Comparison of ENCODE assay signal across 26 cellular contexts in the genomic region with DNA sequence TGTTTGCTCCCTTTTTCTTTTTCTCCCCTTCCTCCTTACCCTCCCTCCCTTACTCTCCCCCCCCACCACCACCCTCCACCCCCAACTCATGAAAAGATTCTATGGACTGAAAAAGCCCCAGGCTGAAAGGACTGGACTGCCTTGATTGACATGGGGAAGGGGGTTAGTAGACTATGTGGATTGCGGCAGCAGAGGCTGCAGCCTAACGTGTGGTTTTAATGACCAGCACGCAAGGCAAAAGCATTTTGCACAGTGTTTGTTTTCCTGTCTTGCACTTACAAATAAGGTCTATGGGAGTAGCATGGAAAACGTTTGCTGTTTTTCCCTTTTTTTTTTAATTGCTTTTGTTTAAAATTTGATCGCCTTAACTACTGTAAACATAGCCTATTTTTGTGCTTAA. TPM values are rescaled to one million over a fixed set of nuclear protein-coding genes. Genes with fewer than 3 reads are reported as not detected.
DNase-seq lines count a peak whose midpoint lies in the region; ATAC-seq and TF ChIP-seq lines count a peak whose summit lies in the region.
"Had no signal": no experiment of that assay in that cellular context is flagged by ENCODE, and none has a peak within 500 bp of the region (broad histone marks: within the 10 kb centered on the region; RNA-seq: fewer than 3 reads in every experiment).

No MANE protein-coding gene starts in this region.

- no peak for ATAC-seq in CD4-positive, alpha-beta T cell (ENCODE audit: poor library complexity)
- no peak for ATAC-seq in naive thymus-derived CD4-positive, alpha-beta T cell
- no peak for ATAC-seq in activated CD4-positive, CD25-positive, alpha-beta regulatory T cell treated with anti-CD3 and anti-CD28 coated beads, Interleukin-2, amount 50 U/mL, for 24 hours
- ATAC-seq: K562, left cardiac atrium, Panc1, psoas muscle, T-helper 17 cell had no signal

- POLR2A ChIA-PET in CD4-positive, alpha-beta T cell (lab: Charles Lee): interaction anchor here (0.9 to 13.3 kb wide), 2 partner anchors 7 to 20 kb away, joined by 3 to 283 read pairs; no protein-coding TSS in a partner anchor
- POLR2A ChIA-PET in naive thymus-derived CD4-positive, alpha-beta T cell (lab: Charles Lee): interaction anchor here (0.7 to 1.5 kb wide), 3 partner anchors 9 to 204 kb away, joined by 3 to 5 read pairs (median 3); no protein-coding TSS in a partner anchor

- H3K9me3 Mint-ChIP-seq in CD4-positive, alpha-beta T cell: no peaks in the 10 kb centered on the region
- H3K9me3 Mint-ChIP-seq in naive thymus-derived CD4-positive, alpha-beta T cell: peaks cover 0 to 1% (median 0%) of the 10 kb centered on the region in 11 donors
- H3K9me3 Mint-ChIP-seq: CD4-positive, alpha-beta memory T cell; nephron progenitor cell had no signal

- H3K4me1 Mint-ChIP-seq in CD4-positive, alpha-beta T cell (ENCODE audit: low read depth): peaks cover 23% of the 10 kb centered on the region
- H3K4me1 Mint-ChIP-seq in naive thymus-derived CD4-positive, alpha-beta T cell: peaks cover 0 to 29% (median 6%) of the 10 kb centered on the region in 7 donors

- H3K36me3 Mint-ChIP-seq in CD4-positive, alpha-beta T cell (ENCODE audit: low read depth): peaks cover 25% of the 10 kb centered on the region
- peaks cover 0 to 4% (median 0%) of the 10 kb centered on the region in 5 donors for H3K36me3 Mint-ChIP-seq in naive thymus-derived CD4-positive, alpha-beta T cell

- H3K36me3 ChIP-seq in naive thymus-derived CD4-positive, alpha-beta T cell (ENCODE audit: control insufficient read depth in 2 of 3, insufficient read depth in 3 of 3, low read length in 3 of 3): peaks cover 0 to 16% (median 0%) of the 10 kb centered on the region in 3 experiments
- H3K36me3 ChIP-seq in vagina: peaks cover 0 to 13% of the 10 kb centered on the region in 2 donors

- H3K4me1 ChIP-seq in naive thymus-derived CD4-positive, alpha-beta T cell (ENCODE audit: control insufficient read depth in 2 of 2, insufficient read depth in 2 of 2, low read length in 2 of 2): no peaks in the 10 kb centered on the region
- peaks cover 22% of the 10 kb centered on the region for H3K4me1 ChIP-seq in vagina

- no peak for TF ChIP-seq CTCF in CD4-positive, alpha-beta T cell (IDR thresholded peaks at IDR 0.05)
- no peak for TF ChIP-seq CTCF in vagina (IDR thresholded peaks at IDR 0.05)

- H3K27ac Mint-ChIP-seq in CD4-positive, alpha-beta T cell: peak overlapping the region; percentile 19
- H3K27ac Mint-ChIP-seq in naive thymus-derived CD4-positive, alpha-beta T cell: peak overlapping the region in 5 of 9 donors; percentile 37 to 70 (median 62)
- H3K27ac Mint-ChIP-seq: nephron progenitor cell, T-helper 17 cell had no signal

- H3K27ac ChIP-seq in CD4-positive, alpha-beta T cell (ENCODE audit: low read depth, low read length): no peak overlapping the region
- peak overlapping the region; percentile 19 for H3K27ac ChIP-seq in naive thymus-derived CD4-positive, alpha-beta T cell (ENCODE audit: low read depth, low read length)
- H3K27ac ChIP-seq in vagina: no peak overlapping the region
- H3K27ac ChIP-seq: brain microvascular endothelial cell, psoas muscle, testis had no signal

- H3K9me3 ChIP-seq in CD4-positive, alpha-beta T cell (ENCODE audit: control insufficient read depth, low read length): no peaks in the 10 kb centered on the region
- H3K9me3 ChIP-seq in naive thymus-derived CD4-positive, alpha-beta T cell (ENCODE audit: control insufficient read depth in 2 of 3, low read length in 3 of 3): no peaks in the 10 kb centered on the region
- H3K9me3 ChIP-seq in vagina: no peaks in the 10 kb centered on the region
- H3K9me3 ChIP-seq: psoas muscle, testis had no signal

- H3K4me3 Mint-ChIP-seq in CD4-positive, alpha-beta T cell: no peak overlapping the region
- no peak overlapping the region for H3K4me3 Mint-ChIP-seq in naive thymus-derived CD4-positive, alpha-beta T cell
- H3K4me3 Mint-ChIP-seq: CD4-positive, alpha-beta memory T cell; nephron progenitor cell; T-helper 17 cell had no signal

- CTCF ChIA-PET in CD4-positive, alpha-beta T cell (lab: Charles Lee): no interaction called here
- CTCF ChIA-PET in naive thymus-derived CD4-positive, alpha-beta T cell (lab: Charles Lee): interaction anchor here (0.7 kb wide), 1 partner anchor 55 kb away, joined by 5 read pairs; no protein-coding TSS in a partner anchor

- no peaks in the 10 kb centered on the region for H3K27me3 ChIP-seq in CD4-positive, alpha-beta T cell (ENCODE audit: control insufficient read depth, insufficient read depth, low read length)
- no peaks in the 10 kb centered on the region for H3K27me3 ChIP-seq in naive thymus-derived CD4-positive, alpha-beta T cell (ENCODE audit: control insufficient read depth in 2 of 2, insufficient read depth in 2 of 2, low read length in 2 of 2)
- no peaks in the 10 kb centered on the region for H3K27me3 ChIP-seq in vagina
- H3K27me3 ChIP-seq: brain microvascular endothelial cell, testis had no signal

- H3K27me3 Mint-ChIP-seq in CD4-positive, alpha-beta T cell: no peaks in the 10 kb centered on the region
- peaks cover 0 to 5% (median 0%) of the 10 kb centered on the region in 5 donors for H3K27me3 Mint-ChIP-seq in naive thymus-derived CD4-positive, alpha-beta T cell
- H3K27me3 Mint-ChIP-seq: CD4-positive, alpha-beta memory T cell; T-helper 17 cell had no signal

- DNase-seq in CD4-positive, alpha-beta T cell: no peak
- DNase-seq in NCI-H446 treated with DMSO at 0.1 percent for 48 hours (lab: John Stamatoyannopoulos, UW): peak; percentile 57
- peak; percentile 46 for DNase-seq in cerebellar cortex (ENCODE audit: low spot score)
- no peak for DNase-seq in naive thymus-derived CD4-positive, alpha-beta T cell
- no peak for DNase-seq in vagina (ENCODE audit: extremely low spot score in 2 of 2)
- DNase-seq in DMS79 (lab: John Stamatoyannopoulos, UW): no peak
- DNase-seq in HK-2 (ENCODE audit: unreplicated experiment): no peak
- DNase-seq: activated CD4-positive, alpha-beta T cell treated with anti-CD3 and anti-CD28 coated beads, Interleukin-2, amount 50 U/mL, for 1 hour; activated CD8-positive, alpha-beta memory T cell treated with anti-CD3 and anti-CD28 coated beads, Interleukin-2, amount 50 U/mL, for 4 hours; brain microvascular endothelial cell; CD4-positive, alpha-beta memory T cell; cortex of kidney; HCEC 1CT; left cardiac atrium; MM.1S; NCI-H1694; NCI-H2227 treated with DMSO at 0.1 percent for 48 hours; nephron progenitor cell; psoas muscle; stimulated activated naive CD4-positive, alpha-beta T cell; T-helper 17 cell; testis had no signal

- intact Hi-C loops in CD4-positive, alpha-beta T cell (cut with DNase I, micrococcal nuclease): loop anchor here in 1 of 2 experiments (10.0 kb wide), 1 partner anchor 802 kb away; a partner anchor contains a TSS
- intact Hi-C loops in naive thymus-derived CD4-positive, alpha-beta T cell (cut with micrococcal nuclease): loop anchor here in 1 of 2 donors (10.0 kb wide), 1 partner anchor 462 kb away; no protein-coding TSS in a partner anchor
- intact Hi-C loops in vagina (cut with DNase I): no loop called here

- no peak overlapping the region for H3K4me3 ChIP-seq in naive thymus-derived CD4-positive, alpha-beta T cell (ENCODE audit: low read length)
- H3K4me3 ChIP-seq in vagina: no peak overlapping the region
- H3K4me3 ChIP-seq: K562, psoas muscle, smooth muscle cell, testis had no signal

- no peak for TF ChIP-seq POLR2A in vagina (IDR thresholded peaks at IDR 0.05)

RNA-seq across cellular contexts. Expression of a gene that starts 5.5 kb away (rescaled TPM):
- total RNA-seq in CD4-positive, alpha-beta T cell: 10 to 100 TPM; 57.2 to 59.9 TPM
- total RNA-seq in naive thymus-derived CD4-positive, alpha-beta T cell: 10 to 100 TPM; 15.5 to 90.7 (median 50.5) TPM
- 1 to 10 TPM; 3.6 to 3.9 TPM for polyA plus RNA-seq in naive thymus-derived CD4-positive, alpha-beta T cell
- total RNA-seq in vagina: 8.8 TPM

Comparison
In these comparisons a context has a peak if more than half of its experiments do, and no peak if none do; other contexts are left out.
1. DNase-seq: peak in NCI-H446 treated with DMSO at 0.1 percent for 48 hours (single experiment) and cerebellar cortex (single experiment); none in CD4-positive, alpha-beta T cell (0 of 10), naive thymus-derived CD4-positive, alpha-beta T cell (0 of 9), vagina (0 of 2), DMS79 (single experiment) and HK-2 (single experiment).